22 cellular contexts compared by ENCODE assay signal in the genomic region with DNA sequence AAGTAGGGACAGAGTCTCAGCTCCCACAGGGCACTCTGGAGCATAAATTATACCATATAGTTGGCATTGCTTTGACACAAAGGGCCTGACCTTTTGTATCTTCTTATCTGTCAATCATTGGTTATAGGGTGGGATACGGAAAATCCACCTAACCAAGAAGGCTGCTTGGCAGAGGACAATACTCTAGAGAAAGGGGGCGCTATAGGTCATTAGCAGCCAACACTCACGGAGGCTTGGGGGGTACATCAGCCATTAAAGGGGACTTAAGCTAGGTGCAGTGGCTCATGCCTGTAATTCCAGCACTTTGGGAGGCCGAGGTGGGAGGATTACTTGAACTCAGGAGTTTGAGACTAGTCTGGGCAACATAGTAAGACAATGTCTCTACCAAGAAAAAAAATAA. TPM values are rescaled to one million over a fixed set of nuclear protein-coding genes. Genes with fewer than 3 reads are reported as not detected.
DNase-seq lines count a peak whose midpoint lies in the region; ATAC-seq and TF ChIP-seq lines count a peak whose summit lies in the region.
"Had no signal": no experiment of that assay in that cellular context is flagged by ENCODE, and none has a peak within 500 bp of the region (broad histone marks: within the 10 kb centered on the region; RNA-seq: fewer than 3 reads in every experiment).

No MANE protein-coding gene starts in this region.

- no peaks in the 10 kb centered on the region for H3K9me3 Mint-ChIP-seq in activated CD4-positive, alpha-beta memory T cell treated with anti-CD3 and anti-CD28 coated beads for 36 hours
- H3K9me3 Mint-ChIP-seq: CD8-positive, alpha-beta memory T cell had no signal

- no peak overlapping the region for H3K56ac ChIP-seq in mesendoderm (ENCODE audit: low read length)

- no peak overlapping the region for H2BK120ac ChIP-seq in mesendoderm (ENCODE audit: low read depth, low read length)

- DNase-seq in HEK293T (ENCODE audit: extremely low spot score) (no peak), brain microvascular endothelial cell (no peak), mesendoderm (peak; percentile 34), medulla oblongata (ENCODE audit: extremely low spot score) (no peak)
- DNase-seq in activated CD4-positive, alpha-beta memory T cell treated with anti-CD3 and anti-CD28 coated beads for 36 hours, result no peak
- DNase-seq: ACHN; Calu3; CD8-positive, alpha-beta memory T cell; DMS153; IMR-90; MV-4-11; NCI-H1105 treated with DMSO at 0.1 percent for 48 hours; NCI-H1694; NCI-H2081; NCI-H2171; NCI-H524 treated with DMSO at 0.1 percent for 48 hours; NCI-H82 had no signal

- no peak for ATAC-seq in GM21619 (IDR thresholded peaks at IDR 0.05; ENCODE audit: unreplicated experiment)
- ATAC-seq: Right ventricle myocardium inferior had no signal

- POLR2A ChIA-PET in HEK293T (lab: Yijun Ruan, JAX), result no interaction called here
- POLR2A ChIA-PET in activated CD4-positive, alpha-beta memory T cell treated with anti-CD3 and anti-CD28 coated beads for 36 hours (lab: Charles Lee), result no interaction called here

- no peak overlapping the region for H3K4ac ChIP-seq in mesendoderm (ENCODE audit: low read depth, low read length)

- H3K23ac ChIP-seq in mesendoderm (ENCODE audit: low read length), result no peak overlapping the region

- H4K8ac ChIP-seq in mesendoderm (ENCODE audit: low read depth, low read length), result no peak overlapping the region

- H3K36me3 ChIP-seq in brain microvascular endothelial cell (replicated peaks) (peaks cover under 1% of the 10 kb centered on the region), mesendoderm (ENCODE audit: control insufficient read depth, insufficient read depth, low read length) (no peaks in the 10 kb centered on the region)

- H3K27ac Mint-ChIP-seq in activated CD4-positive, alpha-beta memory T cell treated with anti-CD3 and anti-CD28 coated beads for 36 hours, result no peak overlapping the region

- intact Hi-C loops in activated CD4-positive, alpha-beta memory T cell treated with anti-CD3 and anti-CD28 coated beads for 36 hours (cut with micrococcal nuclease), result no loop called here

- no peaks in the 10 kb centered on the region for H3K4me1 Mint-ChIP-seq in activated CD4-positive, alpha-beta memory T cell treated with anti-CD3 and anti-CD28 coated beads for 36 hours (ENCODE audit: low read depth)

- no peaks in the 10 kb centered on the region for H3K27me3 Mint-ChIP-seq in activated CD4-positive, alpha-beta memory T cell treated with anti-CD3 and anti-CD28 coated beads for 36 hours
- H3K27me3 Mint-ChIP-seq: CD8-positive, alpha-beta memory T cell had no signal

- H3K4me3 ChIP-seq in brain microvascular endothelial cell (ENCODE audit: low read depth, low read length) (no peak overlapping the region), mesendoderm (ENCODE audit: low read length) (no peak overlapping the region)
- H3K4me3 ChIP-seq: BLaER1 treated with 17β-estradiol and CSF1 and Interleukin-3, amounts not matched to agents 10 nM and 100 nM had no signal

- H2BK5ac ChIP-seq in mesendoderm (ENCODE audit: low read length), result no peak overlapping the region

- no CpG with 5 or more reads among the region's 4 CpGs for WGBS in mesendoderm (ENCODE audit: extremely low coverage, insufficient coverage, low lambda C conversion rate)

- H3K9ac ChIP-seq in mesendoderm (ENCODE audit: low read length), result no peak overlapping the region
- H3K9ac ChIP-seq: BLaER1 treated with 17β-estradiol and CSF1 and Interleukin-3, amounts not matched to agents 10 nM and 100 nM; KMS-11 had no signal

- in situ Hi-C loops in brain microvascular endothelial cell (cut with HindIII; ENCODE audit: low pct_ligation_motif_present, low sequenced_read_pairs), result no loop called here

- H3K4me2 ChIP-seq in mesendoderm (ENCODE audit: low read length), result no peak overlapping the region
- H3K4me2 ChIP-seq: BLaER1 treated with 17β-estradiol and CSF1 and Interleukin-3, amounts not matched to agents 10 nM and 100 nM; KMS-11 had no signal

- no peak overlapping the region for H2AK5ac ChIP-seq in mesendoderm (ENCODE audit: low read length)

- H3K18ac ChIP-seq in mesendoderm (ENCODE audit: low read length), result no peak overlapping the region

- no peaks in the 10 kb centered on the region for H3K79me2 ChIP-seq in mesendoderm (ENCODE audit: control insufficient read depth, insufficient read depth, low read length)

- H3K27me3 ChIP-seq in brain microvascular endothelial cell (replicated peaks) (no peaks in the 10 kb centered on the region), mesendoderm (ENCODE audit: insufficient read depth, low read length, poor library complexity) (no peaks in the 10 kb centered on the region)
- H3K27me3 ChIP-seq: BLaER1 treated with 17β-estradiol and CSF1 and Interleukin-3, amounts not matched to agents 10 nM and 100 nM had no signal

- H2BK15ac ChIP-seq in mesendoderm (replicated peaks; ENCODE audit: low read depth), result no peak overlapping the region

- H3K27ac ChIP-seq in brain microvascular endothelial cell (no peak overlapping the region), mesendoderm (ENCODE audit: low read depth, low read length) (no peak overlapping the region)
- H3K27ac ChIP-seq: BLaER1 treated with 17β-estradiol and CSF1 and Interleukin-3, amounts not matched to agents 10 nM and 100 nM; KMS-11 had no signal

- no peak overlapping the region for H3K4me3 Mint-ChIP-seq in activated CD4-positive, alpha-beta memory T cell treated with anti-CD3 and anti-CD28 coated beads for 36 hours
- H3K4me3 Mint-ChIP-seq: CD8-positive, alpha-beta memory T cell had no signal

- CTCF ChIA-PET in HEK293T (lab: Yijun Ruan, JAX), result no interaction called here
- CTCF ChIA-PET in activated CD4-positive, alpha-beta memory T cell treated with anti-CD3 and anti-CD28 coated beads for 36 hours (lab: Charles Lee), result no interaction called here

- TF ChIP-seq CTCF in GM12873 (IDR thresholded peaks at IDR 0.05; ENCODE audit: insufficient read depth, low read depth, low read length, missing control alignments) (peak; percentile 5), brain microvascular endothelial cell (IDR thresholded peaks at IDR 0.05; ENCODE audit: low read depth, low read length, missing control alignments) (peak; percentile 4)

- no peak overlapping the region for H4K5ac ChIP-seq in mesendoderm (ENCODE audit: low read length)

- H3K36me3 Mint-ChIP-seq in activated CD4-positive, alpha-beta memory T cell treated with anti-CD3 and anti-CD28 coated beads for 36 hours, result no peaks in the 10 kb centered on the region

- peaks cover 8% of the 10 kb centered on the region for H3K79me1 ChIP-seq in mesendoderm (ENCODE audit: low read length)

- no peaks in the 10 kb centered on the region for H3K4me1 ChIP-seq in mesendoderm (ENCODE audit: control insufficient read depth, low read depth, low read length)

TF ChIP-seq in HEK293T, 16 proteins besides CTCF, POLR2A, EP300 and RAD21:
- TF ChIP-seq ZNF384 (IDR thresholded peaks at IDR 0.05) (no peak), CTBP1 (IDR thresholded peaks at IDR 0.05; ENCODE audit: borderline replicate concordance) (no peak), PKNOX1 (IDR thresholded peaks at IDR 0.05) (0 out of 2 replicates have a peak, but pooled peaks have one; percentile 8)

RNA-seq across cellular contexts. Expression of gene SPTSSA, which starts 22.9 kb away (rescaled TPM):
- polyA plus RNA-seq in mesendoderm (2013, experiment 1 of 2), result 24.9 TPM
- 25.5 TPM for polyA plus RNA-seq in mesendoderm (2013, experiment 2 of 2)
- total RNA-seq in activated CD4-positive, alpha-beta memory T cell treated with anti-CD3 and anti-CD28 coated beads for 36 hours, result 1 to 10 TPM; 8.4 to 8.9 TPM
